10 cellular contexts compared by ENCODE assay signal in genomic region chr3:111012388-111013248, GRCh38. TPM values are rescaled to one million over a fixed set of nuclear protein-coding genes. Genes with fewer than 3 reads are reported as not detected.
DNase-seq lines count a peak whose midpoint lies in the region; FAIRE-seq and TF ChIP-seq lines count a peak whose summit lies in the region.
"Had no signal": no experiment of that assay in that cellular context is flagged by ENCODE, and none has a peak within 500 bp of the region (broad histone marks: within the 10 kb centered on the region; RNA-seq: fewer than 3 reads in every experiment).

No MANE protein-coding gene starts in this region.

- no peak overlapping the region for H3K4me3 ChIP-seq in Jurkat, Clone E6-1 (ENCODE audit: low read length)
- H3K4me3 ChIP-seq in bronchial epithelial cell (ENCODE audit: low read depth, low read length) (no peak overlapping the region), neural progenitor cell (no peak overlapping the region)

- H3K4me3 Mint-ChIP-seq in neural progenitor cell = no peak overlapping the region

- H4K20me1 ChIP-seq in neural progenitor cell (ENCODE audit: low read depth) = no peaks in the 10 kb centered on the region

- peaks cover 5% of the 10 kb centered on the region for H3K27me3 Mint-ChIP-seq in neural progenitor cell (ENCODE audit: insufficient read depth, low read depth)

- H3K36me3 ChIP-seq in bronchial epithelial cell (ENCODE audit: control insufficient read depth, insufficient read depth, low read length) = no peaks in the 10 kb centered on the region
- H3K36me3 ChIP-seq in neural progenitor cell = no peaks in the 10 kb centered on the region

- no peak overlapping the region for H3K4me2 ChIP-seq in neural progenitor cell

- no peak overlapping the region for H3K9ac ChIP-seq in neural progenitor cell

- TF ChIP-seq CTCF in bronchial epithelial cell (IDR thresholded peaks at IDR 0.05; ENCODE audit: insufficient read depth, low read length, severe bottlenecking) (peak; percentile 50), neural progenitor cell (IDR thresholded peaks at IDR 0.05) (peak; percentile 61)

- H3K79me2 ChIP-seq in neural progenitor cell (ENCODE audit: low read depth) = no peaks in the 10 kb centered on the region

- peak overlapping the region; percentile 42 for H2AFZ ChIP-seq in neural progenitor cell (replicated peaks)

- no peaks in the 10 kb centered on the region for H3K27me3 ChIP-seq in bronchial epithelial cell (ENCODE audit: control insufficient read depth, insufficient read depth, low read length)
- H3K27me3 ChIP-seq in neural progenitor cell = no peaks in the 10 kb centered on the region

- FAIRE-seq in bronchial epithelial cell (lab: Jason Lieb, UNC) = no peak
- FAIRE-seq: GM12892 had no signal

- H3K9me3 ChIP-seq in neural progenitor cell (ENCODE audit: low read depth) = no peaks in the 10 kb centered on the region

- H3K36me3 Mint-ChIP-seq in neural progenitor cell = no peaks in the 10 kb centered on the region

- peak; percentile 21 for DNase-seq in ELR (ENCODE audit: low read depth)
- DNase-seq in Jurkat, Clone E6-1 (ENCODE audit: low read depth, low spot score) = peak; percentile 5
- DNase-seq in bronchial epithelial cell (ENCODE audit: low read depth) = peak; percentile 37
- DNase-seq in neural progenitor cell (ENCODE audit: low spot score) = peak; percentile 52
- DNase-seq in SHP77 treated with DMSO at 0.1 percent for 48 hours (lab: John Stamatoyannopoulos, UW) = no peak
- no peak for DNase-seq in NCI-H2171 treated with DMSO at 0.1 percent for 48 hours (lab: John Stamatoyannopoulos, UW)
- no peak for DNase-seq in activated T-cell treated with anti-CD3 and anti-CD28 coated beads for 4 hours
- DNase-seq: activated naive CD4-positive, alpha-beta T cell treated with anti-CD3 and anti-CD28 coated beads, Interleukin-2, amount 50 U/mL, for 16 hours; NCI-H1048 had no signal

- H3K4me1 ChIP-seq in neural progenitor cell = no peaks in the 10 kb centered on the region

- no peak overlapping the region for H3K27ac ChIP-seq in neural progenitor cell

- no peaks in the 10 kb centered on the region for H3K4me1 Mint-ChIP-seq in neural progenitor cell

- no peaks in the 10 kb centered on the region for H3F3A ChIP-seq in neural progenitor cell (ENCODE audit: low read depth)

- no peak overlapping the region for H3K27ac Mint-ChIP-seq in neural progenitor cell

- H3K9me3 Mint-ChIP-seq in neural progenitor cell = no peaks in the 10 kb centered on the region

RNA-seq across cellular contexts. Expression of gene NECTIN3, which starts 59.0 kb away (rescaled TPM):
- polyA plus RNA-seq in Jurkat, Clone E6-1 (2012; ENCODE audit: insufficient read depth, insufficient read length) = 3.0 TPM
- total RNA-seq in bronchial epithelial cell (6.4 and 13.2 TPM in 2 replicates), neural progenitor cell (ENCODE audit: low replicate concordance) (39.8 and 71.5 TPM in 2 replicates)

Comparison
In these comparisons a context has a peak if more than half of its experiments do, and no peak if none do; other contexts are left out.
1. DNase-seq: peak in ELR (single experiment), Jurkat, Clone E6-1 (single experiment), bronchial epithelial cell (single experiment) and neural progenitor cell (single experiment); none in SHP77 treated with DMSO at 0.1 percent for 48 hours (single experiment), NCI-H2171 treated with DMSO at 0.1 percent for 48 hours (single experiment) and activated T-cell treated with anti-CD3 and anti-CD28 coated beads for 4 hours (single experiment).